ENCODE assay signal across 1 cellular context in genomic region chr10:99779335-99779734, GRCh38.
TF ChIP-seq lines count a peak whose summit lies in the region.

No MANE protein-coding gene starts in this region.

TF ChIP-seq in WTC11, 78 proteins besides CTCF, POLR2A, EP300 and RAD21 (continued from another document):
- TF ChIP-seq ZNF512 (CRISPR knock-in tag; IDR thresholded peaks at IDR 0.05; ENCODE audit: borderline replicate concordance) (no peak), ZSCAN18 (CRISPR knock-in tag; IDR thresholded peaks at IDR 0.05) (no peak), MYBL2 (CRISPR knock-in tag; IDR thresholded peaks at IDR 0.05) (no peak), RORB (CRISPR knock-in tag; IDR thresholded peaks at IDR 0.05) (no peak), TEAD4 (CRISPR knock-in tag; IDR thresholded peaks at IDR 0.05) (no peak), HMGA2 (CRISPR knock-in tag; IDR thresholded peaks at IDR 0.05) (no peak), ZNF121 (CRISPR knock-in tag; IDR thresholded peaks at IDR 0.05) (no peak)
- TF ChIP-seq, protein P1, sequence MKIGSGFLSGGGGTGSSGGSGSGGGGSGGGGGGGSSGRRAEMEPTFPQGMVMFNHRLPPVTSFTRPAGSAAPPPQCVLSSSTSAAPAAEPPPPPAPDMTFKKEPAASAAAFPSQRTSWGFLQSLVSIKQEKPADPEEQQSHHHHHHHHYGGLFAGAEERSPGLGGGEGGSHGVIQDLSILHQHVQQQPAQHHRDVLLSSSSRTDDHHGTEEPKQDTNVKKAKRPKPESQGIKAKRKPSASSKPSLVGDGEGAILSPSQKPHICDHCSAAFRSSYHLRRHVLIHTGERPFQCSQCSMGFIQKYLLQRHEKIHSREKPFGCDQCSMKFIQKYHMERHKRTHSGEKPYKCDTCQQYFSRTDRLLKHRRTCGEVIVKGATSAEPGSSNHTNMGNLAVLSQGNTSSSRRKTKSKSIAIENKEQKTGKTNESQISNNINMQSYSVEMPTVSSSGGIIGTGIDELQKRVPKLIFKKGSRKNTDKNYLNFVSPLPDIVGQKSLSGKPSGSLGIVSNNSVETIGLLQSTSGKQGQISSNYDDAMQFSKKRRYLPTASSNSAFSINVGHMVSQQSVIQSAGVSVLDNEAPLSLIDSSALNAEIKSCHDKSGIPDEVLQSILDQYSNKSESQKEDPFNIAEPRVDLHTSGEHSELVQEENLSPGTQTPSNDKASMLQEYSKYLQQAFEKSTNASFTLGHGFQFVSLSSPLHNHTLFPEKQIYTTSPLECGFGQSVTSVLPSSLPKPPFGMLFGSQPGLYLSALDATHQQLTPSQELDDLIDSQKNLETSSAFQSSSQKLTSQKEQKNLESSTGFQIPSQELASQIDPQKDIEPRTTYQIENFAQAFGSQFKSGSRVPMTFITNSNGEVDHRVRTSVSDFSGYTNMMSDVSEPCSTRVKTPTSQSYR (CRISPR knock-in tag; IDR thresholded peaks at IDR 0.05), result no peak
- TF ChIP-seq, protein P2, sequence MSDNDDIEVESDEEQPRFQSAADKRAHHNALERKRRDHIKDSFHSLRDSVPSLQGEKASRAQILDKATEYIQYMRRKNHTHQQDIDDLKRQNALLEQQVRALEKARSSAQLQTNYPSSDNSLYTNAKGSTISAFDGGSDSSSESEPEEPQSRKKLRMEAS (CRISPR knock-in tag; IDR thresholded peaks at IDR 0.05), result no peak
